In the genomic region with DNA sequence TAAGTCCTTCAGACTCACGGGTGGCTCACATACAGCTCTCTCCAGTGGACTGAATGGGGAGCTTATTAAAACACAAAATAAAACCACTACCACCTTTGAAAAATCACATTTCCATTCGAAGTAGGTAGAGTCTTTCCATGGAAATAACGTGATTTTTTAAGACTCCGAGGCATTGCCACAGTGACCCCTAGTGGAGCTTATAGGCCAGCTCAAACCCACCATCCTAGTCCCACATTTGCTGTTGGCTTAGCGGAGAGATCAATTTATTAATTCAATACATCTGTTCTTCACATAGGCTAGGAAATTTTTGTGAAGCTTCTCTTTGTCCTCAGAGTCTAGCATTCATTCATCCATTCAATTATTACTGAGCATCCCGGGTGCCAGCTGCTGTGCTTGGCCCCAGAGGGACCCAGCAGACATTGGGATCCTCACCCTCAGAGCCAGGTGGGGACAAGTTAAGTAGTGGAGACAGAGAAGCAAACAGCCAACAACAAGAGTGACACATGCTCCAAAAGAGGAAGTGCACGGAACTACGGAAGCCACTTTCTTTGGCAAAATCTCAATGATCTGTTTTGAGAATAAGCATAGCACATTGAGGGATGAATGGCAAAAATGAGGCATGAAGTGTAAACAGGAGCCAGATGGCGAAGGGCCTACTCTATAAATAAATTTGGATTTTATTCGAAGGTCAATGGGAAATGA, we compare ENCODE assay signal across 8 cellular contexts. TPM values are rescaled to one million over a fixed set of nuclear protein-coding genes. Genes with fewer than 3 reads are reported as not detected.
DNase-seq lines count a peak whose midpoint lies in the region; ATAC-seq, FAIRE-seq and TF ChIP-seq lines count a peak whose summit lies in the region.

No MANE protein-coding gene starts in this region.

- H3K9me1 ChIP-seq in endothelial cell of umbilical vein (replicated peaks; ENCODE audit: control insufficient read depth, extremely low read depth, insufficient read depth, low read length) = no peaks in the 10 kb centered on the region

- H3K27me3 ChIP-seq in endothelial cell of umbilical vein (ENCODE audit: control insufficient read depth in 2 of 2, insufficient read depth in 2 of 2, low read length in 2 of 2) (no peaks in the 10 kb centered on the region), parathyroid adenoma (ENCODE audit: control insufficient read depth, insufficient read depth, low read length) (no peaks in the 10 kb centered on the region)

- intact Hi-C loops in endothelial cell of umbilical vein (cut with micrococcal nuclease) = loop anchor here (1.0 to 5.0 kb wide), 6 partner anchors 9 to 357 kb away; partner anchors contain the start of genes C2CD3, PPME1 and UCP2

- no peak overlapping the region for H3K4me3 ChIP-seq in endothelial cell of umbilical vein (replicated peaks in 1 of 3; ENCODE audit: insufficient read depth in 1 of 3, low read depth in 1 of 3, low read length in 3 of 3)
- H3K4me3 ChIP-seq in parathyroid adenoma (ENCODE audit: low read depth, low read length) = no peak overlapping the region

- no peak for ATAC-seq in HG03432 (IDR thresholded peaks at IDR 0.05; ENCODE audit: unreplicated experiment)

- H4K20me1 ChIP-seq in endothelial cell of umbilical vein (replicated peaks; ENCODE audit: control insufficient read depth, extremely low read depth, insufficient read depth, low read length) = no peaks in the 10 kb centered on the region

- H3K79me2 ChIP-seq in endothelial cell of umbilical vein (ENCODE audit: control insufficient read depth, insufficient read depth, low read length) = no peaks in the 10 kb centered on the region
- H3K79me2 ChIP-seq in parathyroid adenoma = no peaks in the 10 kb centered on the region

- peak overlapping the region; percentile 43 for H3K4me2 ChIP-seq in endothelial cell of umbilical vein (ENCODE audit: insufficient read depth, low read length)
- H3K4me2 ChIP-seq in parathyroid adenoma (ENCODE audit: low read length) = no peak overlapping the region

- CTCF ChIA-PET in endothelial cell of umbilical vein (lab: Charles Lee) = interaction anchor here (0.7 to 4.9 kb wide), 28 partner anchors 8 to 355 kb away, joined by 3 to 136 read pairs (median 4); no protein-coding TSS in a partner anchor

- TF ChIP-seq CTCF in endothelial cell of umbilical vein (IDR thresholded peaks at IDR 0.05; ENCODE audit: extremely low read depth in 1 of 2, insufficient read depth in 1 of 2, low read depth in 1 of 2, low read length in 2 of 2) (peak; percentile 65 to 74), parathyroid adenoma (IDR thresholded peaks at IDR 0.05) (peak; percentile 50)

- H3K9ac ChIP-seq in endothelial cell of umbilical vein (replicated peaks; ENCODE audit: extremely low read depth, insufficient read depth, low read length) (no peak overlapping the region), parathyroid adenoma (no peak overlapping the region)

- no TSS peak for BruUV-seq in endothelial cell of umbilical vein (replicated peaks; lab: Mats Ljungman, UMichigan)

- H3K36me3 ChIP-seq in endothelial cell of umbilical vein (ENCODE audit: control insufficient read depth in 2 of 2, extremely low read depth in 1 of 2, insufficient read depth in 2 of 2, low read length in 2 of 2) = no peaks in the 10 kb centered on the region
- H3K36me3 ChIP-seq in parathyroid adenoma (ENCODE audit: control insufficient read depth, insufficient read depth, low read length) = no peaks in the 10 kb centered on the region

- peak overlapping the region; percentile 87 for H3K27ac ChIP-seq in endothelial cell of umbilical vein (ENCODE audit: insufficient read depth, low read depth, low read length)
- H3K27ac ChIP-seq in parathyroid adenoma = no peak overlapping the region

- H3K4me1 ChIP-seq in endothelial cell of umbilical vein (ENCODE audit: control insufficient read depth, extremely low read depth, insufficient read depth, low read length) (peaks cover 60% of the 10 kb centered on the region), parathyroid adenoma (no peaks in the 10 kb centered on the region)

- TF ChIP-seq POLR2A in endothelial cell of umbilical vein (IDR thresholded peaks at IDR 0.05; ENCODE audit: low read depth, low read length) (peak; percentile 16), H54 (IDR thresholded peaks at IDR 0.05; ENCODE audit: low read depth, low read length) (no peak)

- H2AFZ ChIP-seq in endothelial cell of umbilical vein (ENCODE audit: low read depth, low read length) (no peak overlapping the region), parathyroid adenoma (no peak overlapping the region)

- dilution Hi-C loops in endothelial cell of umbilical vein (cut with MboI; ENCODE audit: extremely low pct_ligation_motif_present, low sequenced_read_pairs) = no loop called here

- H3K9me3 ChIP-seq in endothelial cell of umbilical vein (replicated peaks; ENCODE audit: control insufficient read depth, insufficient read depth, low read length) (no peaks in the 10 kb centered on the region), parathyroid adenoma (ENCODE audit: control insufficient read depth, low read length) (no peaks in the 10 kb centered on the region)

- POLR2A ChIA-PET in endothelial cell of umbilical vein (lab: Charles Lee) = no interaction called here

- DNase-seq in COLO668 (lab: John Stamatoyannopoulos, UW; ENCODE audit: unreplicated experiment) (peak; percentile 8), HS-27A (ENCODE audit: low read depth) (peak; percentile 30), RPMI7951 (ENCODE audit: low read depth) (peak; percentile 64), endothelial cell of umbilical vein (ENCODE audit: low read depth, low spot score) (peak; percentile 99), H54 (ENCODE audit: insufficient read length, low spot score) (no peak), LoVo (ENCODE audit: low spot score) (no peak)

- FAIRE-seq in endothelial cell of umbilical vein (lab: Jason Lieb, UNC) (peak; percentile 73), H54 (lab: Jason Lieb, UNC) (no peak)

TF ChIP-seq in endothelial cell of umbilical vein, 7 proteins besides CTCF, POLR2A, EP300 and RAD21:
- TF ChIP-seq, protein P1, sequence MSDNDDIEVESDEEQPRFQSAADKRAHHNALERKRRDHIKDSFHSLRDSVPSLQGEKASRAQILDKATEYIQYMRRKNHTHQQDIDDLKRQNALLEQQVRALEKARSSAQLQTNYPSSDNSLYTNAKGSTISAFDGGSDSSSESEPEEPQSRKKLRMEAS (IDR thresholded peaks at IDR 0.05; ENCODE audit: insufficient read depth, insufficient read length) = peak; percentile 38
- no peak for TF ChIP-seq EZH2 (IDR thresholded peaks at IDR 0.05; ENCODE audit: borderline replicate concordance, low read depth, low read length, severe bottlenecking)
- no peak for TF ChIP-seq MYC (IDR thresholded peaks at IDR 0.05; ENCODE audit: low read depth, low read length)
- TF ChIP-seq JUN (IDR thresholded peaks at IDR 0.05; ENCODE audit: borderline replicate concordance, insufficient read depth, insufficient read length, low read depth) = peak; percentile 94
- peak; percentile 61 for TF ChIP-seq FOS (IDR thresholded peaks at IDR 0.05; ENCODE audit: borderline replicate concordance, insufficient read depth, low read length)
- peak; percentile 87 for TF ChIP-seq POLR2AphosphoS5 (IDR thresholded peaks at IDR 0.05; ENCODE audit: insufficient read depth, low read depth, low read length)
- TF ChIP-seq GATA2 (IDR thresholded peaks at IDR 0.05; ENCODE audit: insufficient read depth, insufficient read length, low read depth, low read length) = peak; percentile 32
TF ChIP-seq in endothelial cell of umbilical vein: peak in this region for 5.

RNA-seq across cellular contexts. Expression of gene P4HA3, which starts 10.2 kb away (rescaled TPM):
- total RNA-seq in RPMI7951 (2014; rRNA removed; shearing (Covaris generic)) = 5.2 and 7.7 TPM in 2 replicates
- 15.0 and 26.9 TPM in 2 replicates for total RNA-seq in endothelial cell of umbilical vein
- polyA plus RNA-seq in endothelial cell of umbilical vein = 34.1 and 40.0 TPM in 2 replicates
- 38.9 and 43.6 TPM in 2 replicates for polyA plus RNA-seq in endothelial cell of umbilical vein (2011; cell fraction: cytosol; rRNA removed)
- 27.3 and 29.6 TPM in 2 replicates for polyA plus RNA-seq in endothelial cell of umbilical vein (2011; cell fraction: nucleus; rRNA removed)
- polyA plus RNA-seq in endothelial cell of umbilical vein (2012) = 19.9 and 27.2 TPM in 2 replicates
- 19.4 and 33.2 TPM in 2 replicates for polyA minus RNA-seq in endothelial cell of umbilical vein
- polyA minus RNA-seq in endothelial cell of umbilical vein (2011; cell fraction: cytosol; rRNA and poly(A)+ RNA removed) = not detected
- polyA minus RNA-seq in endothelial cell of umbilical vein (2011; cell fraction: nucleus; rRNA and poly(A)+ RNA removed) = 5.5 and 8.7 TPM in 2 replicates

Comparison
In these comparisons a context has a peak if more than half of its experiments do, and no peak if none do; other contexts are left out.
1. DNase-seq: peak in COLO668 (single experiment), HS-27A (single experiment), RPMI7951 (single experiment) and endothelial cell of umbilical vein (single experiment); none in H54 (single experiment) and LoVo (single experiment).